2 cellular contexts compared by ENCODE assay signal in the genomic region with DNA sequence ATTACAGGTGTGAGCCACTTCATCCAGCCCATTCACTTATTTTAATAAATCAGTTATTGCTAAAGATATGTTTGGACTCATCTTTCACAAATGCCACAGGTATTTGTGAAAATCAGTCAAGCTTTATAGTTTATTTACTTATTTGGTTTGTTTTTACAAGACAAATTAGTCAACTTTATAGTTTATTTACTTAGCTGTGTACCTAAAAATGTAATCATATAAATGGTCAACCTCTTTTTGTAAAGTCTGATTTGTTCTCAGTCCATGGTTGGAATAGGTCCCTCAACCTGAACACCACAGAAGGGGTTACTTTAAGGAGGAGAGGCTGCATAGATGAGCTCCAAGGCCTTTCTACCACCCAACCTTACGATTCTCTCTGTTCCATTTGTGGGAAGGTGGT.
TF ChIP-seq lines count a peak whose summit lies in the region.

No MANE protein-coding gene starts in this region.

TF ChIP-seq in IMR-90, 13 proteins besides CTCF, POLR2A, EP300 and RAD21:
- no peak for TF ChIP-seq BHLHE40 (IDR thresholded peaks at IDR 0.05; ENCODE audit: low read depth, low read length)
- TF ChIP-seq, protein P1, sequence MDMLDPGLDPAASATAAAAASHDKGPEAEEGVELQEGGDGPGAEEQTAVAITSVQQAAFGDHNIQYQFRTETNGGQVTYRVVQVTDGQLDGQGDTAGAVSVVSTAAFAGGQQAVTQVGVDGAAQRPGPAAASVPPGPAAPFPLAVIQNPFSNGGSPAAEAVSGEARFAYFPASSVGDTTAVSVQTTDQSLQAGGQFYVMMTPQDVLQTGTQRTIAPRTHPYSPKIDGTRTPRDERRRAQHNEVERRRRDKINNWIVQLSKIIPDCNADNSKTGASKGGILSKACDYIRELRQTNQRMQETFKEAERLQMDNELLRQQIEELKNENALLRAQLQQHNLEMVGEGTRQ (IDR thresholded peaks at IDR 0.05; ENCODE audit: low read depth, low read length), result no peak
- TF ChIP-seq SMC3 (IDR thresholded peaks at IDR 0.05; ENCODE audit: low read depth, low read length), result no peak
- TF ChIP-seq RFX5 (IDR thresholded peaks at IDR 0.05; ENCODE audit: low read depth, low read length), result no peak
- no peak for TF ChIP-seq FOS (IDR thresholded peaks at IDR 0.05; ENCODE audit: low read depth, low read length)
- no peak for TF ChIP-seq MAFK (IDR thresholded peaks at IDR 0.05; ENCODE audit: low read depth, low read length)

TF ChIP-seq in SK-N-SH, 30 proteins besides CTCF, POLR2A, EP300 and RAD21:
- TF ChIP-seq, protein P2, sequence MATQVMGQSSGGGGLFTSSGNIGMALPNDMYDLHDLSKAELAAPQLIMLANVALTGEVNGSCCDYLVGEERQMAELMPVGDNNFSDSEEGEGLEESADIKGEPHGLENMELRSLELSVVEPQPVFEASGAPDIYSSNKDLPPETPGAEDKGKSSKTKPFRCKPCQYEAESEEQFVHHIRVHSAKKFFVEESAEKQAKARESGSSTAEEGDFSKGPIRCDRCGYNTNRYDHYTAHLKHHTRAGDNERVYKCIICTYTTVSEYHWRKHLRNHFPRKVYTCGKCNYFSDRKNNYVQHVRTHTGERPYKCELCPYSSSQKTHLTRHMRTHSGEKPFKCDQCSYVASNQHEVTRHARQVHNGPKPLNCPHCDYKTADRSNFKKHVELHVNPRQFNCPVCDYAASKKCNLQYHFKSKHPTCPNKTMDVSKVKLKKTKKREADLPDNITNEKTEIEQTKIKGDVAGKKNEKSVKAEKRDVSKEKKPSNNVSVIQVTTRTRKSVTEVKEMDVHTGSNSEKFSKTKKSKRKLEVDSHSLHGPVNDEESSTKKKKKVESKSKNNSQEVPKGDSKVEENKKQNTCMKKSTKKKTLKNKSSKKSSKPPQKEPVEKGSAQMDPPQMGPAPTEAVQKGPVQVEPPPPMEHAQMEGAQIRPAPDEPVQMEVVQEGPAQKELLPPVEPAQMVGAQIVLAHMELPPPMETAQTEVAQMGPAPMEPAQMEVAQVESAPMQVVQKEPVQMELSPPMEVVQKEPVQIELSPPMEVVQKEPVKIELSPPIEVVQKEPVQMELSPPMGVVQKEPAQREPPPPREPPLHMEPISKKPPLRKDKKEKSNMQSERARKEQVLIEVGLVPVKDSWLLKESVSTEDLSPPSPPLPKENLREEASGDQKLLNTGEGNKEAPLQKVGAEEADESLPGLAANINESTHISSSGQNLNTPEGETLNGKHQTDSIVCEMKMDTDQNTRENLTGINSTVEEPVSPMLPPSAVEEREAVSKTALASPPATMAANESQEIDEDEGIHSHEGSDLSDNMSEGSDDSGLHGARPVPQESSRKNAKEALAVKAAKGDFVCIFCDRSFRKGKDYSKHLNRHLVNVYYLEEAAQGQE (IDR thresholded peaks at IDR 0.05; ENCODE audit: low read depth, low read length), result no peak
- TF ChIP-seq RFX5 (IDR thresholded peaks at IDR 0.05; ENCODE audit: low read length), result no peak
- TF ChIP-seq, protein P3, sequence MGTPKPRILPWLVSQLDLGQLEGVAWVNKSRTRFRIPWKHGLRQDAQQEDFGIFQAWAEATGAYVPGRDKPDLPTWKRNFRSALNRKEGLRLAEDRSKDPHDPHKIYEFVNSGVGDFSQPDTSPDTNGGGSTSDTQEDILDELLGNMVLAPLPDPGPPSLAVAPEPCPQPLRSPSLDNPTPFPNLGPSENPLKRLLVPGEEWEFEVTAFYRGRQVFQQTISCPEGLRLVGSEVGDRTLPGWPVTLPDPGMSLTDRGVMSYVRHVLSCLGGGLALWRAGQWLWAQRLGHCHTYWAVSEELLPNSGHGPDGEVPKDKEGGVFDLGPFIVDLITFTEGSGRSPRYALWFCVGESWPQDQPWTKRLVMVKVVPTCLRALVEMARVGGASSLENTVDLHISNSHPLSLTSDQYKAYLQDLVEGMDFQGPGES (IDR thresholded peaks at IDR 0.05; ENCODE audit: low read depth, low read length), result no peak
- TF ChIP-seq GABPA (IDR thresholded peaks at IDR 0.05; ENCODE audit: low read depth), result no peak
- TF ChIP-seq FOXJ3 (CRISPR knock-in tag; IDR thresholded peaks at IDR 0.05), result no peak
- TF ChIP-seq, protein P4, sequence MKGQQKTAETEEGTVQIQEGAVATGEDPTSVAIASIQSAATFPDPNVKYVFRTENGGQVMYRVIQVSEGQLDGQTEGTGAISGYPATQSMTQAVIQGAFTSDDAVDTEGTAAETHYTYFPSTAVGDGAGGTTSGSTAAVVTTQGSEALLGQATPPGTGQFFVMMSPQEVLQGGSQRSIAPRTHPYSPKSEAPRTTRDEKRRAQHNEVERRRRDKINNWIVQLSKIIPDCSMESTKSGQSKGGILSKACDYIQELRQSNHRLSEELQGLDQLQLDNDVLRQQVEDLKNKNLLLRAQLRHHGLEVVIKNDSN (IDR thresholded peaks at IDR 0.05; ENCODE audit: borderline replicate concordance, low read depth), result no peak
- TF ChIP-seq GATA2 (CRISPR knock-in tag; IDR thresholded peaks at IDR 0.05), result no peak
- no peak for TF ChIP-seq RCOR1 (IDR thresholded peaks at IDR 0.05; ENCODE audit: low read length)
- TF ChIP-seq MXI1 (IDR thresholded peaks at IDR 0.05; ENCODE audit: low read depth, low read length), result no peak
- no peak for TF ChIP-seq FOSL2 (IDR thresholded peaks at IDR 0.05; ENCODE audit: borderline replicate concordance, low read depth)
- no peak for TF ChIP-seq RXRA (IDR thresholded peaks at IDR 0.05; ENCODE audit: borderline replicate concordance, low read depth)
- TF ChIP-seq, protein P5, sequence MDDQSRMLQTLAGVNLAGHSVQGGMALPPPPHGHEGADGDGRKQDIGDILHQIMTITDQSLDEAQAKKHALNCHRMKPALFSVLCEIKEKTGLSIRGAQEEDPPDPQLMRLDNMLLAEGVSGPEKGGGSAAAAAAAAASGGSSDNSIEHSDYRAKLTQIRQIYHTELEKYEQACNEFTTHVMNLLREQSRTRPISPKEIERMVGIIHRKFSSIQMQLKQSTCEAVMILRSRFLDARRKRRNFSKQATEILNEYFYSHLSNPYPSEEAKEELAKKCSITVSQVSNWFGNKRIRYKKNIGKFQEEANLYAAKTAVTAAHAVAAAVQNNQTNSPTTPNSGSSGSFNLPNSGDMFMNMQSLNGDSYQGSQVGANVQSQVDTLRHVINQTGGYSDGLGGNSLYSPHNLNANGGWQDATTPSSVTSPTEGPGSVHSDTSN (IDR thresholded peaks at IDR 0.05), result no peak
- no peak for TF ChIP-seq TEAD4 (IDR thresholded peaks at IDR 0.05; ENCODE audit: borderline replicate concordance, insufficient read depth)
- no peak for TF ChIP-seq POLR2AphosphoS5 (IDR thresholded peaks at IDR 0.05; ENCODE audit: low read depth, low read length)
- no peak for TF ChIP-seq FOXM1 (IDR thresholded peaks at IDR 0.05; ENCODE audit: low read depth)
- TF ChIP-seq YY1 (IDR thresholded peaks at IDR 0.05; ENCODE audit: low read depth), result no peak
